Comparison of ENCODE assay signal across 26 cellular contexts in genomic region chr9:89046832-89047231, GRCh38. TPM values are rescaled to one million over a fixed set of nuclear protein-coding genes. Genes with fewer than 3 reads are reported as not detected.
DNase-seq lines count a peak whose midpoint lies in the region; ATAC-seq and TF ChIP-seq lines count a peak whose summit lies in the region.
"Had no signal": no experiment of that assay in that cellular context is flagged by ENCODE, and none has a peak within 500 bp of the region (broad histone marks: within the 10 kb centered on the region; RNA-seq: fewer than 3 reads in every experiment).

No MANE protein-coding gene starts in this region.

- H3K9me2 ChIP-seq in SK-N-SH: no peaks in the 10 kb centered on the region

- no peaks in the 10 kb centered on the region for H3K9me3 ChIP-seq in SK-N-SH
- no peaks in the 10 kb centered on the region for H3K9me3 ChIP-seq in esophagus muscularis mucosa
- no peaks in the 10 kb centered on the region for H3K9me3 ChIP-seq in left ventricle myocardium inferior (replicated peaks)
- H3K9me3 ChIP-seq in uterus: no peaks in the 10 kb centered on the region
- no peaks in the 10 kb centered on the region for H3K9me3 ChIP-seq in esophagus squamous epithelium
- H3K9me3 ChIP-seq: thoracic aorta had no signal

- H3K4me1 ChIP-seq in SK-N-SH (ENCODE audit: control insufficient read depth in 1 of 2, insufficient read depth in 2 of 2, low read depth in 1 of 2, low read length in 1 of 2) (no peaks in the 10 kb centered on the region), esophagus muscularis mucosa (peaks cover 0 to 14% (median 8%) of the 10 kb centered on the region in 4 donors), left ventricle myocardium inferior (no peaks in the 10 kb centered on the region), uterus (no peaks in the 10 kb centered on the region), esophagus squamous epithelium (no peaks in the 10 kb centered on the region)

- DNase-seq in SK-N-SH (no peak), esophagus muscularis mucosa (ENCODE audit: extremely low spot score) (peak; percentile 62), left ventricle myocardium inferior (no peak), uterus (no peak), COR-L47 (lab: John Stamatoyannopoulos, UW) (no peak), esophagus squamous epithelium (lab: John Stamatoyannopoulos, UW) (no peak)
- DNase-seq: activated CD8-positive, alpha-beta T cell treated with anti-CD3 and anti-CD28 coated beads, Interleukin-2, amount 10 ng/mL, durations not matched to agents 7 days and 5 days; activated naive CD4-positive, alpha-beta T cell; AML-193; CD8-positive, alpha-beta memory T cell; cerebellar nuclear complex; effector CD8-positive, alpha-beta T cell; erythroblast; GDM1; immature natural killer cell; NCI-H187 treated with DMSO at 0.1 percent for 48 hours; NCI-H69; RPMI8226; stimulated activated CD4-positive, alpha-beta T cell treated with anti-CD3 and anti-CD28 coated beads, Interleukin-2, amount 100 ng/mL, for 24 hours; T-helper 9 cell had no signal

- peaks cover 10 to 24% of the 10 kb centered on the region in 2 experiments for H3K36me3 ChIP-seq in SK-N-SH (replicated peaks in 1 of 2; ENCODE audit: control insufficient read depth in 1 of 2, insufficient read depth in 2 of 2, low read length in 1 of 2)
- no peaks in the 10 kb centered on the region for H3K36me3 ChIP-seq in esophagus muscularis mucosa
- H3K36me3 ChIP-seq in left ventricle myocardium inferior: no peaks in the 10 kb centered on the region
- no peaks in the 10 kb centered on the region for H3K36me3 ChIP-seq in uterus
- H3K36me3 ChIP-seq in esophagus squamous epithelium: no peaks in the 10 kb centered on the region
- H3K36me3 ChIP-seq: thoracic aorta had no signal

- H3K9ac ChIP-seq in SK-N-SH: no peak overlapping the region

- ATAC-seq in GM18498 (IDR thresholded peaks at IDR 0.05; ENCODE audit: unreplicated experiment) (no peak), GM19397 (IDR thresholded peaks at IDR 0.05; ENCODE audit: unreplicated experiment) (no peak)
- ATAC-seq: activated CD8-positive, alpha-beta T cell treated with anti-CD3 and anti-CD28 coated beads, Interleukin-2, amount 10 ng/mL, durations not matched to agents 7 days and 5 days; HCT116; stimulated activated memory B cell treated with anti-CD40 and anti-IgM and Interleukin-4, amounts not matched to agents 10 μg/mL and 1 μg/mL and 100 μg/mL, for 72 hours had no signal

- TF ChIP-seq EP300 in SK-N-SH (IDR thresholded peaks at IDR 0.05; ENCODE audit: borderline replicate concordance in 1 of 2, low read depth in 1 of 2, low read length in 1 of 2) (no peak), esophagus muscularis mucosa (IDR thresholded peaks at IDR 0.05) (no peak)

- no peaks in the 10 kb centered on the region for H4K20me1 ChIP-seq in SK-N-SH (ENCODE audit: insufficient read depth)

- WGBS in SK-N-SH (ENCODE audit: low lambda C conversion rate): 95% methylated on average over 2 of the region's 2 CpGs
- 33% methylated on average over 2 of the region's 2 CpGs for WGBS in esophagus muscularis mucosa
- 46 to 48% methylated on average over 2 of the region's 2 CpGs for WGBS in esophagus squamous epithelium, 2 donors

- CTCF ChIA-PET in SK-N-SH (lab: Yijun Ruan, JAX): no interaction called here

- no peaks in the 10 kb centered on the region for H3K27me3 ChIP-seq in SK-N-SH (ENCODE audit: insufficient read depth)
- H3K27me3 ChIP-seq in esophagus muscularis mucosa: no peaks in the 10 kb centered on the region
- no peaks in the 10 kb centered on the region for H3K27me3 ChIP-seq in left ventricle myocardium inferior (ENCODE audit: low read depth)
- no peaks in the 10 kb centered on the region for H3K27me3 ChIP-seq in uterus
- no peaks in the 10 kb centered on the region for H3K27me3 ChIP-seq in esophagus squamous epithelium

- peak overlapping the region; percentile 55; the same call in 1 of the 2 replicates for H3K4me2 ChIP-seq in SK-N-SH

- no peak overlapping the region for H2AFZ ChIP-seq in SK-N-SH (ENCODE audit: low read depth)

- H3K27ac ChIP-seq in SK-N-SH (ENCODE audit: low read depth in 2 of 2, low read length in 1 of 2): peak overlapping the region in 1 of 2 experiments; percentile 68; a peak in 2 of 4 replicates
- H3K27ac ChIP-seq in esophagus muscularis mucosa (replicated peaks in 1 of 4): peak overlapping the region in 1 of 4 donors; percentile 34
- H3K27ac ChIP-seq in left ventricle myocardium inferior (replicated peaks): peak overlapping the region; percentile 21
- peak overlapping the region; percentile 45 to 61 for H3K27ac ChIP-seq in uterus
- H3K27ac ChIP-seq in esophagus squamous epithelium: no peak overlapping the region
- H3K27ac ChIP-seq: skin epidermis, thoracic aorta had no signal

- POLR2A ChIA-PET in SK-N-SH (lab: Yijun Ruan, JAX): no interaction called here

- H3K4me3 ChIP-seq in SK-N-SH (ENCODE audit: low read depth in 2 of 2, low read length in 1 of 2) (no peak overlapping the region; a peak in 1 of 4 replicates), esophagus muscularis mucosa (no peak overlapping the region), left ventricle myocardium inferior (no peak overlapping the region), uterus (no peak overlapping the region), esophagus squamous epithelium (no peak overlapping the region)
- H3K4me3 ChIP-seq: skin epidermis, thoracic aorta had no signal

- no peaks in the 10 kb centered on the region; the same call in 1 of the 2 replicates for H3K79me2 ChIP-seq in SK-N-SH (ENCODE audit: insufficient read depth)

- TF ChIP-seq CTCF in SK-N-SH (IDR thresholded peaks at IDR 0.05) (no peak), esophagus muscularis mucosa (IDR thresholded peaks at IDR 0.05) (no peak), left ventricle myocardium inferior (IDR thresholded peaks at IDR 0.05; ENCODE audit: borderline replicate concordance) (no peak), uterus (IDR thresholded peaks at IDR 0.05) (no peak), esophagus squamous epithelium (IDR thresholded peaks at IDR 0.05) (no peak)

- intact Hi-C loops in esophagus muscularis mucosa (cut with DNase I): no loop called here
- intact Hi-C loops in left ventricle myocardium inferior (cut with micrococcal nuclease): no loop called here
- intact Hi-C loops in uterus (cut with DNase I; ENCODE audit: low total_unique reads): no loop called here
- intact Hi-C loops in esophagus squamous epithelium (cut with DNase I): no loop called here

- peaks cover 17% of the 10 kb centered on the region for H3F3A ChIP-seq in SK-N-SH (replicated peaks; ENCODE audit: insufficient read depth)

- no peak for TF ChIP-seq POLR2A in esophagus muscularis mucosa (IDR thresholded peaks at IDR 0.05; ENCODE audit: low read depth)
- TF ChIP-seq POLR2A in uterus (IDR thresholded peaks at IDR 0.05): no peak
- no peak for TF ChIP-seq POLR2A in esophagus squamous epithelium (IDR thresholded peaks at IDR 0.05)

- no peak for TF ChIP-seq RAD21 in SK-N-SH (IDR thresholded peaks at IDR 0.05; ENCODE audit: low read length)

TF ChIP-seq in SK-N-SH, 30 proteins besides CTCF, POLR2A, EP300 and RAD21:
- 0 out of 2 replicates have a peak, but pooled peaks have one; percentile 34 for TF ChIP-seq TCF12 (IDR thresholded peaks at IDR 0.05)
- no peak for TF ChIP-seq ZBTB33 (IDR thresholded peaks at IDR 0.05; ENCODE audit: borderline replicate concordance, low read depth)

RNA-seq across cellular contexts. Expression of gene S1PR3, which starts 55.6 kb away (rescaled TPM):
- 2.5 and 2.9 TPM in 2 replicates for polyA plus RNA-seq in SK-N-SH (2012; rRNA removed)
- polyA plus RNA-seq in SK-N-SH (2012; cell fraction: cytosol; rRNA removed): 2.9 and 3.1 TPM in 2 replicates
- 2.2 and 3.7 TPM in 2 replicates for polyA plus RNA-seq in SK-N-SH (2012; cell fraction: nucleus; rRNA removed)
- 100 to 1,000 TPM; 184 to 340 (median 223) TPM for total RNA-seq in esophagus muscularis mucosa
- total RNA-seq in left ventricle myocardium inferior: 26.8 TPM
- total RNA-seq in uterus: 10 to 100 TPM in 3 of 4 donors, 1 to 10 TPM in 1; 6.4 to 57.3 (median 26.3) TPM
- total RNA-seq in esophagus squamous epithelium: 10 to 100 TPM in 1 of 4 donors, 1 to 10 TPM in 3; 1.3 to 14.3 (median 6.8) TPM
- total RNA-seq: activated CD8-positive, alpha-beta T cell treated with anti-CD3 and anti-CD28 coated beads, Interleukin-2, amount 10 ng/mL, durations not matched to agents 7 days and 5 days had no signal
- polyA plus RNA-seq: CD8-positive, alpha-beta memory T cell had no signal

Comparison
In these comparisons a context has a peak if more than half of its experiments do, and no peak if none do; other contexts are left out.
1. H3K27ac ChIP-seq: peak in left ventricle myocardium inferior (single experiment) and uterus (2 of 2); none in esophagus squamous epithelium (0 of 4).